ENCODE assay signal across 28 cellular contexts in genomic region chr1:32234792-32235191, GRCh38. TPM values are rescaled to one million over a fixed set of nuclear protein-coding genes. Genes with fewer than 3 reads are reported as not detected.
DNase-seq lines count a peak whose midpoint lies in the region; ATAC-seq, FAIRE-seq and TF ChIP-seq lines count a peak whose summit lies in the region.
"Had no signal": no experiment of that assay in that cellular context is flagged by ENCODE, and none has a peak within 500 bp of the region (broad histone marks: within the 10 kb centered on the region; RNA-seq: fewer than 3 reads in every experiment).

No MANE protein-coding gene starts in this region.

- H3K27ac ChIP-seq in VCaP = no peak overlapping the region
- H3K27ac ChIP-seq in HepG2 (ENCODE audit: extremely low read length, insufficient read depth, low read length) = no peak overlapping the region
- H3K27ac ChIP-seq in sigmoid colon = no peak overlapping the region
- H3K27ac ChIP-seq: body of pancreas had no signal

- in situ Hi-C loops in HepG2 (cut with HindIII; ENCODE audit: extremely low pct_ligation_motif_present, low pct_unique_long_range_greater_than_20kb) = no loop called here

- H3K4me1 ChIP-seq in HepG2 (ENCODE audit: insufficient read depth, low read length) (peaks cover 14% of the 10 kb centered on the region), sigmoid colon (peaks cover 0 to 2% (median 1%) of the 10 kb centered on the region in 4 donors)

- peak; percentile 19; the same call in 2 of the 3 replicates for ATAC-seq in HepG2
- ATAC-seq in GM21381 (IDR thresholded peaks at IDR 0.05; ENCODE audit: unreplicated experiment) = no peak
- ATAC-seq: body of pancreas had no signal

- H3K36me3 Mint-ChIP-seq in activated CD4-positive, alpha-beta T cell treated with anti-CD3 and anti-CD28 coated beads, Interleukin-2, amount 10 ng/mL, durations not matched to agents 7 days and 5 days (ENCODE audit: low read depth) = no peaks in the 10 kb centered on the region
- peaks cover 13% of the 10 kb centered on the region for H3K36me3 Mint-ChIP-seq in mesothelial cell of epicardium
- H3K36me3 Mint-ChIP-seq: activated naive CD8-positive, alpha-beta T cell treated with anti-CD3 and anti-CD28 coated beads, Interleukin-2, amount 10 ng/mL, durations not matched to agents 7 days and 5 days; type B pancreatic cell had no signal

- intact Hi-C loops in HepG2 (cut with micrococcal nuclease; ENCODE audit: unreplicated experiment) = no loop called here
- intact Hi-C loops in sigmoid colon (cut with DNase I) = no loop called here

- 0 out of 2 replicates have a peak, but pooled peaks have one; percentile 8 for TF ChIP-seq CTCF in VCaP (conservative IDR thresholded peaks at IDR 0.05)
- TF ChIP-seq CTCF in HepG2 (CRISPR knock-in tag; IDR thresholded peaks at IDR 0.05) = peak; percentile 36
- no peak for TF ChIP-seq CTCF in mesothelial cell of epicardium (IDR thresholded peaks at IDR 0.05; ENCODE audit: unreplicated experiment)
- TF ChIP-seq CTCF in sigmoid colon (IDR thresholded peaks at IDR 0.05) = no peak

- no peak overlapping the region for H2AFZ ChIP-seq in HepG2 (ENCODE audit: low read length)

- POLR2A ChIA-PET in activated CD4-positive, alpha-beta T cell treated with anti-CD3 and anti-CD28 coated beads, Interleukin-2, amount 10 ng/mL, durations not matched to agents 7 days and 5 days (lab: Charles Lee) = no interaction called here
- POLR2A ChIA-PET in HepG2 (lab: Yijun Ruan, JAX) = interaction anchor here (1.5 to 4.0 kb wide), 3 partner anchors 15 to 87 kb away, joined by 3 to 22 read pairs (median 6); partner anchors contain the start of gene LCK

- TF ChIP-seq POLR2A in HepG2 (IDR thresholded peaks at IDR 0.05; ENCODE audit: insufficient read depth in 1 of 2, low read depth in 2 of 2, low read length in 2 of 2) (no peak), sigmoid colon (IDR thresholded peaks at IDR 0.05) (no peak)

- no peak overlapping the region for H3K9ac ChIP-seq in HepG2 (ENCODE audit: insufficient read depth, low read depth, low read length)

- H3K4me3 ChIP-seq in HepG2 (replicated peaks in 1 of 3; ENCODE audit: insufficient read depth in 1 of 3, low read depth in 2 of 3, low read length in 3 of 3) (no peak overlapping the region), sigmoid colon (no peak overlapping the region)
- H3K4me3 ChIP-seq: body of pancreas, esophagus muscularis mucosa, Peyer's patch had no signal

- H3K27me3 Mint-ChIP-seq in activated CD4-positive, alpha-beta T cell treated with anti-CD3 and anti-CD28 coated beads, Interleukin-2, amount 10 ng/mL, durations not matched to agents 7 days and 5 days = no peaks in the 10 kb centered on the region
- H3K27me3 Mint-ChIP-seq in mesothelial cell of epicardium (ENCODE audit: low read depth) = no peaks in the 10 kb centered on the region
- H3K27me3 Mint-ChIP-seq: activated CD4-positive, alpha-beta memory T cell treated with anti-CD3 and anti-CD28 coated beads for 36 hours; activated naive CD8-positive, alpha-beta T cell treated with anti-CD3 and anti-CD28 coated beads, Interleukin-2, amount 10 ng/mL, durations not matched to agents 7 days and 5 days; type B pancreatic cell had no signal

- no peak for TF ChIP-seq RAD21 in HepG2 (CRISPR knock-in tag; IDR thresholded peaks at IDR 0.05)

- WGBS in HepG2 (ENCODE audit: low lambda C conversion rate) = 93% methylated on average over 4 of the region's 7 CpGs
- WGBS in sigmoid colon, 2 donors = 91 to 92% methylated on average over 7 of the region's 7 CpGs

- H3K27me3 ChIP-seq in HepG2 (ENCODE audit: control insufficient read depth in 1 of 2, insufficient read depth in 2 of 2, low read length in 2 of 2) (no peaks in the 10 kb centered on the region), sigmoid colon (no peaks in the 10 kb centered on the region)
- H3K27me3 ChIP-seq: body of pancreas, esophagus muscularis mucosa, Peyer's patch had no signal

- peak overlapping the region; percentile 54 for H3K27ac Mint-ChIP-seq in activated CD4-positive, alpha-beta T cell treated with anti-CD3 and anti-CD28 coated beads, Interleukin-2, amount 10 ng/mL, durations not matched to agents 7 days and 5 days
- H3K27ac Mint-ChIP-seq in mesothelial cell of epicardium = no peak overlapping the region
- H3K27ac Mint-ChIP-seq: activated CD4-positive, alpha-beta memory T cell treated with anti-CD3 and anti-CD28 coated beads for 36 hours; activated naive CD8-positive, alpha-beta T cell treated with anti-CD3 and anti-CD28 coated beads, Interleukin-2, amount 10 ng/mL, durations not matched to agents 7 days and 5 days; T-helper 1 cell treated with Interleukin-12 subunit alpha and Interleukin-12 subunit beta and Interleukin-4 antibody, amounts not matched to agents 30 μg/mL and 1 μg/mL, for 36 hours; type B pancreatic cell had no signal

- H3K9me3 ChIP-seq in HepG2 (ENCODE audit: low read length) = no peaks in the 10 kb centered on the region
- no peaks in the 10 kb centered on the region for H3K9me3 ChIP-seq in sigmoid colon
- H3K9me3 ChIP-seq: body of pancreas, esophagus muscularis mucosa, Peyer's patch had no signal

- no TSS peak for BruUV-seq in HepG2 (replicated peaks; lab: Mats Ljungman, UMichigan)

- no peak overlapping the region for H3K4me3 Mint-ChIP-seq in activated CD4-positive, alpha-beta T cell treated with anti-CD3 and anti-CD28 coated beads, Interleukin-2, amount 10 ng/mL, durations not matched to agents 7 days and 5 days
- H3K4me3 Mint-ChIP-seq in mesothelial cell of epicardium = no peak overlapping the region
- H3K4me3 Mint-ChIP-seq: activated CD4-positive, alpha-beta memory T cell treated with anti-CD3 and anti-CD28 coated beads for 36 hours; activated naive CD8-positive, alpha-beta T cell treated with anti-CD3 and anti-CD28 coated beads, Interleukin-2, amount 10 ng/mL, durations not matched to agents 7 days and 5 days; T-helper 1 cell treated with Interleukin-12 subunit alpha and Interleukin-12 subunit beta and Interleukin-4 antibody, amounts not matched to agents 30 μg/mL and 1 μg/mL, for 36 hours; type B pancreatic cell had no signal

- no peak overlapping the region for H3K4me2 ChIP-seq in HepG2 (ENCODE audit: low read depth, low read length)

- H4K20me1 ChIP-seq in HepG2 (ENCODE audit: insufficient read depth, low read length) = no peaks in the 10 kb centered on the region

- no peak for FAIRE-seq in HepG2 (lab: Jason Lieb, UNC)
- FAIRE-seq: A204.1 had no signal

- DNase-seq in activated CD4-positive, alpha-beta T cell treated with anti-CD3 and anti-CD28 coated beads, Interleukin-2, amount 10 ng/mL, durations not matched to agents 7 days and 5 days = no peak
- DNase-seq in activated CD4-positive, alpha-beta T cell treated with anti-CD3 and anti-CD28 coated beads for 4 hours = no peak
- DNase-seq in HepG2 (ENCODE audit: low spot score) = no peak
- no peak for DNase-seq in mucosa of gallbladder (ENCODE audit: low spot score)
- no peak for DNase-seq in mesothelial cell of epicardium (ENCODE audit: low spot score in 2 of 2, unreplicated experiment in 2 of 2)
- no peak for DNase-seq in sigmoid colon
- DNase-seq: activated CD4-positive, alpha-beta memory T cell treated with anti-CD3 and anti-CD28 coated beads for 36 hours; activated effector memory CD4-positive, alpha-beta T cell treated with Interleukin-2 at 50 U/mL for 16 hours; activated naive CD8-positive, alpha-beta T cell treated with anti-CD3 and anti-CD28 coated beads, Interleukin-2, amount 10 ng/mL, durations not matched to agents 7 days and 5 days; body of pancreas; DND-41; effector memory CD4-positive, alpha-beta T cell; HCEC 1CT; MV-4-11; NCI-H1694 treated with DMSO at 0.1 percent for 48 hours; NCI-H226; nucleus accumbens; Peyer's patch had no signal

- peaks cover 8% of the 10 kb centered on the region for H3K4me1 Mint-ChIP-seq in activated CD4-positive, alpha-beta T cell treated with anti-CD3 and anti-CD28 coated beads, Interleukin-2, amount 10 ng/mL, durations not matched to agents 7 days and 5 days
- peaks cover 9% of the 10 kb centered on the region for H3K4me1 Mint-ChIP-seq in mesothelial cell of epicardium

- H3K36me3 ChIP-seq in HepG2 (replicated peaks in 1 of 2; ENCODE audit: control insufficient read depth in 1 of 2, insufficient read depth in 2 of 2, low read length in 2 of 2) (peaks cover 4 to 14% of the 10 kb centered on the region in 2 experiments; a peak in 4 of 5 replicates), sigmoid colon (peaks cover 3 to 33% (median 15%) of the 10 kb centered on the region in 4 donors)

- H3K9me3 Mint-ChIP-seq in activated CD4-positive, alpha-beta T cell treated with anti-CD3 and anti-CD28 coated beads, Interleukin-2, amount 10 ng/mL, durations not matched to agents 7 days and 5 days = no peaks in the 10 kb centered on the region
- H3K9me3 Mint-ChIP-seq in mesothelial cell of epicardium = no peaks in the 10 kb centered on the region
- H3K9me3 Mint-ChIP-seq: activated CD4-positive, alpha-beta memory T cell treated with anti-CD3 and anti-CD28 coated beads for 36 hours; activated naive CD8-positive, alpha-beta T cell treated with anti-CD3 and anti-CD28 coated beads, Interleukin-2, amount 10 ng/mL, durations not matched to agents 7 days and 5 days; T-helper 1 cell treated with Interleukin-12 subunit alpha and Interleukin-12 subunit beta and Interleukin-4 antibody, amounts not matched to agents 30 μg/mL and 1 μg/mL, for 36 hours; type B pancreatic cell had no signal

- CTCF ChIA-PET in activated CD4-positive, alpha-beta T cell treated with anti-CD3 and anti-CD28 coated beads, Interleukin-2, amount 10 ng/mL, durations not matched to agents 7 days and 5 days (lab: Charles Lee) = interaction anchor here (0.6 to 2.1 kb wide), 7 partner anchors 14 to 79 kb away, joined by 3 to 9 read pairs (median 4); partner anchors contain the start of gene LCK
- CTCF ChIA-PET in HepG2 (lab: Yijun Ruan, JAX; ENCODE audit: low intra/inter-chr PET ratio, low total read pairs) = no interaction called here

- no peaks in the 10 kb centered on the region for H3K79me2 ChIP-seq in HepG2 (ENCODE audit: insufficient read depth, low read length)

- TF ChIP-seq EP300 in HepG2 (IDR thresholded peaks at IDR 0.05; ENCODE audit: low read depth in 2 of 2, low read length in 2 of 2) (no peak), HepG2 (CRISPR knock-in tag; IDR thresholded peaks at IDR 0.05; ENCODE audit: borderline replicate concordance) (no peak), sigmoid colon (IDR thresholded peaks at IDR 0.05) (no peak)

RNA-seq across cellular contexts. Expression of gene FAM167B, which starts 12.2 kb away (rescaled TPM):
- total RNA-seq in activated CD4-positive, alpha-beta T cell treated with anti-CD3 and anti-CD28 coated beads, Interleukin-2, amount 10 ng/mL, durations not matched to agents 7 days and 5 days = under 1 TPM; 0.58 to 0.87 TPM
- total RNA-seq in HepG2 (2016; rRNA removed; fragmentation: Illumina TruSeq; extraction: Trizol) = 0.15 and 0.45 TPM in 2 replicates
- total RNA-seq in HepG2 (2016; cell fraction: cytosol; rRNA removed; fragmentation: Illumina TruSeq; extraction: Trizol; ENCODE audit: low read depth) = 0.30 TPM in 1 of 2 replicates, not detected in the other
- 0.28 TPM in 1 of 2 replicates, not detected in the other for total RNA-seq in HepG2 (2016; cell fraction: insoluble cytoplasmic fraction; rRNA removed; fragmentation: Illumina TruSeq; extraction: Trizol)
- 0.31 and 0.65 TPM in 2 replicates for total RNA-seq in HepG2 (2016; cell fraction: membrane; rRNA removed; fragmentation: Illumina TruSeq; extraction: Trizol)
- total RNA-seq in HepG2 (2016; cell fraction: nucleus; rRNA removed; fragmentation: Illumina TruSeq; extraction: Trizol) = 0.41 TPM in 1 of 2 replicates, not detected in the other
- polyA plus RNA-seq in HepG2 (2011; rRNA removed) = 0.70 and 1.1 TPM in 2 replicates
- polyA plus RNA-seq in HepG2 (2011; cell fraction: cytosol; rRNA removed) = 0.67 and 1.1 TPM in 2 replicates
- 0.51 and 0.55 TPM in 2 replicates for polyA plus RNA-seq in HepG2 (2011; cell fraction: nucleus; rRNA removed)
- 0.94 and 1.4 TPM in 2 replicates for polyA plus RNA-seq in HepG2 (2012)
- 0.37 and 0.38 TPM in 2 replicates for polyA plus RNA-seq in HepG2 (2016; cell fraction: cytosol; fragmentation: Illumina TruSeq; extraction: Trizol; ENCODE audit: low read depth)
- 0.44 and 0.56 TPM in 2 replicates for polyA plus RNA-seq in HepG2 (2016; cell fraction: insoluble cytoplasmic fraction; fragmentation: Illumina TruSeq; extraction: Trizol; ENCODE audit: low read depth)
- polyA plus RNA-seq in HepG2 (2016; cell fraction: membrane; fragmentation: Illumina TruSeq; extraction: Trizol; ENCODE audit: low read depth) = 0.42 and 0.56 TPM in 2 replicates
- polyA plus RNA-seq in HepG2 (2016; cell fraction: nucleus; fragmentation: Illumina TruSeq; extraction: Trizol; ENCODE audit: insufficient read depth, low read depth) = 0.89 TPM in 1 of 2 replicates, not detected in the other
- 0.44 and 1.3 TPM in 2 replicates for polyA minus RNA-seq in HepG2 (2011; rRNA and poly(A)+ RNA removed; ENCODE audit: low replicate concordance)
- 0.70 TPM in 1 of 2 replicates, not detected in the other for polyA minus RNA-seq in HepG2 (2011; cell fraction: cytosol; rRNA and poly(A)+ RNA removed)
- polyA minus RNA-seq in HepG2 (2011; cell fraction: nucleus; rRNA and poly(A)+ RNA removed) = not detected in 2 replicates
- 7.6 TPM for total RNA-seq in mucosa of gallbladder
- 1.8 to 2.9 TPM (median 2.3 TPM) in 3 replicates for total RNA-seq in mesothelial cell of epicardium
- 1 to 10 TPM in 2 of 4 donors, under 1 TPM in 1, not detected in 1; 0.71 to 3.0 (median 2.2) TPM for total RNA-seq in sigmoid colon
- polyA plus RNA-seq in sigmoid colon = 1 to 10 TPM; 3.0 to 9.0 (median 3.6) TPM
- total RNA-seq: HT-29, kidney epithelial cell had no signal

RNA-seq across cellular contexts. Expression of gene EIF3I, which starts 12.6 kb away (rescaled TPM):
- 100 to 1,000 TPM; 173 to 176 TPM for total RNA-seq in activated CD4-positive, alpha-beta T cell treated with anti-CD3 and anti-CD28 coated beads, Interleukin-2, amount 10 ng/mL, durations not matched to agents 7 days and 5 days
- total RNA-seq in HepG2 (2016; rRNA removed; fragmentation: Illumina TruSeq; extraction: Trizol) (223 and 286 TPM in 2 replicates), mucosa of gallbladder (132 TPM), mesothelial cell of epicardium (143 to 147 TPM (median 146 TPM) in 3 replicates), sigmoid colon (100 to 1,000 TPM; 163 to 178 (median 171) TPM)
- total RNA-seq in HepG2 (2016; cell fraction: cytosol; rRNA removed; fragmentation: Illumina TruSeq; extraction: Trizol; ENCODE audit: low read depth) = 67.0 and 70.3 TPM in 2 replicates
- 235 and 275 TPM in 2 replicates for total RNA-seq in HepG2 (2016; cell fraction: insoluble cytoplasmic fraction; rRNA removed; fragmentation: Illumina TruSeq; extraction: Trizol)
- 130 and 131 TPM in 2 replicates for total RNA-seq in HepG2 (2016; cell fraction: membrane; rRNA removed; fragmentation: Illumina TruSeq; extraction: Trizol)
- 55.1 and 64.8 TPM in 2 replicates for total RNA-seq in HepG2 (2016; cell fraction: nucleus; rRNA removed; fragmentation: Illumina TruSeq; extraction: Trizol)
- polyA plus RNA-seq in HepG2 (2011; rRNA removed) (210 and 218 TPM in 2 replicates), sigmoid colon (100 to 1,000 TPM; 171 to 226 (median 185) TPM)
- polyA plus RNA-seq in HepG2 (2011; cell fraction: cytosol; rRNA removed) = 334 and 368 TPM in 2 replicates
- 51.9 and 67.9 TPM in 2 replicates for polyA plus RNA-seq in HepG2 (2011; cell fraction: nucleus; rRNA removed)
- 173 and 177 TPM in 2 replicates for polyA plus RNA-seq in HepG2 (2012)
- 77.8 and 80.3 TPM in 2 replicates for polyA plus RNA-seq in HepG2 (2016; cell fraction: cytosol; fragmentation: Illumina TruSeq; extraction: Trizol; ENCODE audit: low read depth)
- polyA plus RNA-seq in HepG2 (2016; cell fraction: insoluble cytoplasmic fraction; fragmentation: Illumina TruSeq; extraction: Trizol; ENCODE audit: low read depth) = 282 and 311 TPM in 2 replicates
- 120 and 124 TPM in 2 replicates for polyA plus RNA-seq in HepG2 (2016; cell fraction: membrane; fragmentation: Illumina TruSeq; extraction: Trizol; ENCODE audit: low read depth)
- 90.6 and 90.7 TPM in 2 replicates for polyA plus RNA-seq in HepG2 (2016; cell fraction: nucleus; fragmentation: Illumina TruSeq; extraction: Trizol; ENCODE audit: insufficient read depth, low read depth)
- 326 and 552 TPM in 2 replicates for polyA minus RNA-seq in HepG2 (2011; rRNA and poly(A)+ RNA removed; ENCODE audit: low replicate concordance)
- polyA minus RNA-seq in HepG2 (2011; cell fraction: cytosol; rRNA and poly(A)+ RNA removed) = 107 and 121 TPM in 2 replicates
- 37.5 and 37.7 TPM in 2 replicates for polyA minus RNA-seq in HepG2 (2011; cell fraction: nucleus; rRNA and poly(A)+ RNA removed)

RNA-seq across cellular contexts. Expression of gene TMEM234, which starts 12.6 kb away (rescaled TPM):
- 10 to 100 TPM; 13.2 to 15.0 TPM for total RNA-seq in activated CD4-positive, alpha-beta T cell treated with anti-CD3 and anti-CD28 coated beads, Interleukin-2, amount 10 ng/mL, durations not matched to agents 7 days and 5 days
- total RNA-seq in HepG2 (2016; rRNA removed; fragmentation: Illumina TruSeq; extraction: Trizol) (4.2 and 9.0 TPM in 2 replicates), mucosa of gallbladder (35.1 TPM), mesothelial cell of epicardium (28.9 to 33.3 TPM (median 32.9 TPM) in 3 replicates), sigmoid colon (10 to 100 TPM in 2 of 4 donors, 1 to 10 TPM in 2; 6.4 to 20.8 (median 10.1) TPM)
- total RNA-seq in HepG2 (2016; cell fraction: cytosol; rRNA removed; fragmentation: Illumina TruSeq; extraction: Trizol; ENCODE audit: low read depth) = 5.8 and 6.9 TPM in 2 replicates
- total RNA-seq in HepG2 (2016; cell fraction: insoluble cytoplasmic fraction; rRNA removed; fragmentation: Illumina TruSeq; extraction: Trizol) = 3.5 and 8.7 TPM in 2 replicates
- 5.1 and 5.2 TPM in 2 replicates for total RNA-seq in HepG2 (2016; cell fraction: membrane; rRNA removed; fragmentation: Illumina TruSeq; extraction: Trizol)
- 11.7 and 11.9 TPM in 2 replicates for total RNA-seq in HepG2 (2016; cell fraction: nucleus; rRNA removed; fragmentation: Illumina TruSeq; extraction: Trizol)
- polyA plus RNA-seq in HepG2 (2011; rRNA removed) (6.1 and 6.8 TPM in 2 replicates), sigmoid colon (10 to 100 TPM in 1 of 3 donors, 1 to 10 TPM in 2; 4.4 to 23.1 (median 7.2) TPM)
- 3.9 and 4.6 TPM in 2 replicates for polyA plus RNA-seq in HepG2 (2011; cell fraction: cytosol; rRNA removed)
- polyA plus RNA-seq in HepG2 (2011; cell fraction: nucleus; rRNA removed) = 23.3 and 24.8 TPM in 2 replicates
- polyA plus RNA-seq in HepG2 (2012) = 4.1 and 4.7 TPM in 2 replicates
- 3.2 TPM in 2 replicates for polyA plus RNA-seq in HepG2 (2016; cell fraction: cytosol; fragmentation: Illumina TruSeq; extraction: Trizol; ENCODE audit: low read depth)
- polyA plus RNA-seq in HepG2 (2016; cell fraction: insoluble cytoplasmic fraction; fragmentation: Illumina TruSeq; extraction: Trizol; ENCODE audit: low read depth) = 3.8 and 4.7 TPM in 2 replicates
- 2.9 and 3.0 TPM in 2 replicates for polyA plus RNA-seq in HepG2 (2016; cell fraction: membrane; fragmentation: Illumina TruSeq; extraction: Trizol; ENCODE audit: low read depth)
- 14.3 and 14.8 TPM in 2 replicates for polyA plus RNA-seq in HepG2 (2016; cell fraction: nucleus; fragmentation: Illumina TruSeq; extraction: Trizol; ENCODE audit: insufficient read depth, low read depth)
- 21.3 and 41.3 TPM in 2 replicates for polyA minus RNA-seq in HepG2 (2011; rRNA and poly(A)+ RNA removed; ENCODE audit: low replicate concordance)
- polyA minus RNA-seq in HepG2 (2011; cell fraction: cytosol; rRNA and poly(A)+ RNA removed) = 1.7 and 3.0 TPM in 2 replicates
- 24.1 and 26.1 TPM in 2 replicates for polyA minus RNA-seq in HepG2 (2011; cell fraction: nucleus; rRNA and poly(A)+ RNA removed)

RNA-seq across cellular contexts. Expression of gene LCK, which starts 16.3 kb away (rescaled TPM):
- total RNA-seq in activated CD4-positive, alpha-beta T cell treated with anti-CD3 and anti-CD28 coated beads, Interleukin-2, amount 10 ng/mL, durations not matched to agents 7 days and 5 days = 100 to 1,000 TPM; 434 to 495 TPM
- total RNA-seq in HepG2 (2016; rRNA removed; fragmentation: Illumina TruSeq; extraction: Trizol) (0.83 and 0.93 TPM in 2 replicates), mucosa of gallbladder (11.5 TPM), mesothelial cell of epicardium (1.4 to 1.8 TPM (median 1.5 TPM) in 3 replicates), sigmoid colon (under 1 TPM in 3 of 4 donors, not detected in 1; 0.36 to 0.81 (median 0.49) TPM)
- 0.30 TPM in 1 of 2 replicates, not detected in the other for total RNA-seq in HepG2 (2016; cell fraction: cytosol; rRNA removed; fragmentation: Illumina TruSeq; extraction: Trizol; ENCODE audit: low read depth)
- 0.54 and 0.61 TPM in 2 replicates for total RNA-seq in HepG2 (2016; cell fraction: insoluble cytoplasmic fraction; rRNA removed; fragmentation: Illumina TruSeq; extraction: Trizol)
- total RNA-seq in HepG2 (2016; cell fraction: membrane; rRNA removed; fragmentation: Illumina TruSeq; extraction: Trizol) = 0.31 and 0.40 TPM in 2 replicates
- total RNA-seq in HepG2 (2016; cell fraction: nucleus; rRNA removed; fragmentation: Illumina TruSeq; extraction: Trizol) = 0.40 and 1.3 TPM in 2 replicates
- polyA plus RNA-seq in HepG2 (2011; rRNA removed) (1.8 and 3.1 TPM in 2 replicates), sigmoid colon (10 to 100 TPM in 1 of 3 donors, 1 to 10 TPM in 1, under 1 TPM in 1; 0.92 to 37.3 (median 1.8) TPM)
- 1.6 and 2.2 TPM in 2 replicates for polyA plus RNA-seq in HepG2 (2011; cell fraction: cytosol; rRNA removed)
- polyA plus RNA-seq in HepG2 (2011; cell fraction: nucleus; rRNA removed) = 5.1 and 6.4 TPM in 2 replicates
- 1.2 and 1.3 TPM in 2 replicates for polyA plus RNA-seq in HepG2 (2012)
- polyA plus RNA-seq in HepG2 (2016; cell fraction: cytosol; fragmentation: Illumina TruSeq; extraction: Trizol; ENCODE audit: low read depth) = 0.06 and 0.08 TPM in 2 replicates
- 0.60 and 0.75 TPM in 2 replicates for polyA plus RNA-seq in HepG2 (2016; cell fraction: insoluble cytoplasmic fraction; fragmentation: Illumina TruSeq; extraction: Trizol; ENCODE audit: low read depth)
- 0.17 and 0.27 TPM in 2 replicates for polyA plus RNA-seq in HepG2 (2016; cell fraction: membrane; fragmentation: Illumina TruSeq; extraction: Trizol; ENCODE audit: low read depth)
- 0.71 and 1.1 TPM in 2 replicates for polyA plus RNA-seq in HepG2 (2016; cell fraction: nucleus; fragmentation: Illumina TruSeq; extraction: Trizol; ENCODE audit: insufficient read depth, low read depth)
- 0.42 and 2.6 TPM in 2 replicates for polyA minus RNA-seq in HepG2 (2011; rRNA and poly(A)+ RNA removed; ENCODE audit: low replicate concordance)
- 1.2 and 1.3 TPM in 2 replicates for polyA minus RNA-seq in HepG2 (2011; cell fraction: cytosol; rRNA and poly(A)+ RNA removed)
- 0.75 and 2.3 TPM in 2 replicates for polyA minus RNA-seq in HepG2 (2011; cell fraction: nucleus; rRNA and poly(A)+ RNA removed)

RNA-seq across cellular contexts. Expression of gene DCDC2B, which starts 25.9 kb away (rescaled TPM):
- under 1 TPM; 0.10 TPM for total RNA-seq in activated CD4-positive, alpha-beta T cell treated with anti-CD3 and anti-CD28 coated beads, Interleukin-2, amount 10 ng/mL, durations not matched to agents 7 days and 5 days
- total RNA-seq in HepG2 (2016; rRNA removed; fragmentation: Illumina TruSeq; extraction: Trizol) = not detected in 2 replicates
- total RNA-seq in HepG2 (2016; cell fraction: cytosol; rRNA removed; fragmentation: Illumina TruSeq; extraction: Trizol; ENCODE audit: low read depth) = not detected in 2 replicates
- total RNA-seq in HepG2 (2016; cell fraction: insoluble cytoplasmic fraction; rRNA removed; fragmentation: Illumina TruSeq; extraction: Trizol) = not detected in 2 replicates
- not detected in 2 replicates for total RNA-seq in HepG2 (2016; cell fraction: membrane; rRNA removed; fragmentation: Illumina TruSeq; extraction: Trizol)
- not detected in 2 replicates for total RNA-seq in HepG2 (2016; cell fraction: nucleus; rRNA removed; fragmentation: Illumina TruSeq; extraction: Trizol)
- polyA plus RNA-seq in HepG2 (2011; rRNA removed) = not detected in 2 replicates
- polyA plus RNA-seq in HepG2 (2011; cell fraction: cytosol; rRNA removed) = not detected in 2 replicates
- polyA plus RNA-seq in HepG2 (2011; cell fraction: nucleus; rRNA removed) = not detected in 2 replicates
- polyA plus RNA-seq in HepG2 (2012) = 0.09 and 0.12 TPM in 2 replicates
- not detected in 2 replicates for polyA plus RNA-seq in HepG2 (2016; cell fraction: cytosol; fragmentation: Illumina TruSeq; extraction: Trizol; ENCODE audit: low read depth)
- not detected in 2 replicates for polyA plus RNA-seq in HepG2 (2016; cell fraction: insoluble cytoplasmic fraction; fragmentation: Illumina TruSeq; extraction: Trizol; ENCODE audit: low read depth)
- not detected in 2 replicates for polyA plus RNA-seq in HepG2 (2016; cell fraction: membrane; fragmentation: Illumina TruSeq; extraction: Trizol; ENCODE audit: low read depth)
- polyA plus RNA-seq in HepG2 (2016; cell fraction: nucleus; fragmentation: Illumina TruSeq; extraction: Trizol; ENCODE audit: insufficient read depth, low read depth) = not detected in 2 replicates
- 0.12 TPM in 1 of 2 replicates, not detected in the other for polyA minus RNA-seq in HepG2 (2011; rRNA and poly(A)+ RNA removed; ENCODE audit: low replicate concordance)
- not detected in 2 replicates for polyA minus RNA-seq in HepG2 (2011; cell fraction: cytosol; rRNA and poly(A)+ RNA removed)
- polyA minus RNA-seq in HepG2 (2011; cell fraction: nucleus; rRNA and poly(A)+ RNA removed) = not detected in 2 replicates
- total RNA-seq in mucosa of gallbladder = not detected
- total RNA-seq in mesothelial cell of epicardium = 0.11 TPM in 1 of 3 replicates, not detected in the others
- total RNA-seq in sigmoid colon = not detected
- under 1 TPM in 1 of 3 donors, not detected in 2; 0.04 TPM for polyA plus RNA-seq in sigmoid colon
- total RNA-seq: activated CD4-positive, alpha-beta memory T cell treated with anti-CD3 and anti-CD28 coated beads for 36 hours; body of pancreas; esophagus muscularis mucosa; HT-29; kidney epithelial cell; lung microvascular endothelial cell had no signal
- polyA plus RNA-seq: BJ had no signal

Comparison
In these comparisons a context has a peak if more than half of its experiments do, and no peak if none do; other contexts are left out.
1. CTCF ChIP-seq: peak in VCaP (single experiment) and HepG2 (single experiment); none in mesothelial cell of epicardium (single experiment) and sigmoid colon (0 of 4).